In the genomic region with DNA sequence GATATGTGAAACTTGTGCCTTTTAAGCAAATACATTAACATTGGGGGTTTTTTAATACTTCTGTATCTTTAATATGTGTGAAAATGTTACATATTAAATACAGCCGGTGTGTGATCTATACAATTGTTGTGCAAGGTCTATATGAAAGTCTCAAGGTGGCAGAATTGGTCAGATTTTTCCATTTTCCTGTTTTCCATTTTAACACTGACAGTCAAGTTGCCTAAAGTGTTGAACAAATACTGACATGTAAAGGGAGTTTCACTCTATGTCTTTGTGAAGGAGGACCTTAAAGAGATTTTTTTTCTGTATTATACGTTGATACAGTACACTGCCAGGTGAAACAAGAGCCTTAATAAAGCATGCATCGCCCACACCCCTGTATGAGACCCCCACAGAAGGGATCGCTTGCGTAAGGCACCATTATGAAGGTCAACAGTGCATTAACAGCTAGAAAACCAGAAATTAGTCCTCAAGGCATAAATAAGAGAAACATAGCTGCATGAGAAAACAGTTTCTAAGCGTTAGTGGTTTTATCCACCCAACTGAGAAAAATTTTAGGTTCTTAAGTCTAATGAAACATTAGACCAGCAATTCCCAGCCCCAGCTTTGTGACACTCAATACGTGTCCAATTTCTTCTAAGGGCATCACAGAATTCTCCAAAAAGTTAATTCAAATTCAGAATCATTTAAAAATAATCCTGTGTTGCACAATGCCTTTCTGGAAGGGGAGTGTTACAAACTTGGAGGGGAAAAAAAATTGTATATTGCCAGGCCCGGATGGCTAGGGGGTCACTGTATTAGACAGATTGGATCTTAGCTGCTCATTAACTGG, we compare ENCODE assay signal across 10 cellular contexts. TPM values are rescaled to one million over a fixed set of nuclear protein-coding genes. Genes with fewer than 3 reads are reported as not detected.
DNase-seq lines count a peak whose midpoint lies in the region; ATAC-seq, FAIRE-seq and TF ChIP-seq lines count a peak whose summit lies in the region.
"Had no signal": no experiment of that assay in that cellular context is flagged by ENCODE, and none has a peak within 500 bp of the region (broad histone marks: within the 10 kb centered on the region; RNA-seq: fewer than 3 reads in every experiment).

No MANE protein-coding gene starts in this region.

- POLR2A ChIA-PET in K562 (lab: Yijun Ruan, JAX) = interaction anchor here (0.6 to 7.1 kb wide), 8 partner anchors 7 to 609 kb away, joined by 3 to 69 read pairs (median 4); partner anchors contain the start of gene KLF6

- no peaks in the 10 kb centered on the region for H3K9me3 Mint-ChIP-seq in activated CD4-positive, alpha-beta T cell treated with anti-CD3 and anti-CD28 coated beads, Interleukin-2, amount 10 ng/mL, durations not matched to agents 24 days and 14 days

- H3K9me1 ChIP-seq in K562 (ENCODE audit: control insufficient read depth, insufficient read depth, low read length) = peaks cover 20% of the 10 kb centered on the region

- no peaks in the 10 kb centered on the region for H3K27me3 Mint-ChIP-seq in activated CD4-positive, alpha-beta T cell treated with anti-CD3 and anti-CD28 coated beads, Interleukin-2, amount 10 ng/mL, durations not matched to agents 24 days and 14 days

- H3K4me1 ChIP-seq in K562 (replicated peaks in 1 of 2; ENCODE audit: control insufficient read depth in 2 of 2, insufficient read depth in 2 of 2, low read length in 2 of 2) (peaks cover 18 to 24% of the 10 kb centered on the region in 2 experiments; a peak in 4 of 5 replicates), suprapubic skin (peaks cover 70% of the 10 kb centered on the region)

- no peaks in the 10 kb centered on the region for H3K9me3 ChIP-seq in K562 (replicated peaks; ENCODE audit: control insufficient read depth, insufficient read depth, low read depth, low read length)
- H3K9me3 ChIP-seq in suprapubic skin = no peaks in the 10 kb centered on the region

- intact Hi-C loops in activated CD4-positive, alpha-beta T cell treated with anti-CD3 and anti-CD28 coated beads, Interleukin-2, amount 10 ng/mL, durations not matched to agents 24 days and 14 days (cut with micrococcal nuclease) = loop anchor here (1.0 to 5.0 kb wide), 5 partner anchors 21 to 541 kb away; no protein-coding TSS in a partner anchor
- intact Hi-C loops in K562 (cut with micrococcal nuclease) = no loop called here

- ATAC-seq in K562 (no peak), left lobe of liver (no peak), HG03354 (IDR thresholded peaks at IDR 0.05; ENCODE audit: poor library complexity, severe bottlenecking, unreplicated experiment) (no peak), HG03432 (IDR thresholded peaks at IDR 0.05; ENCODE audit: unreplicated experiment) (no peak), HG02885 (IDR thresholded peaks at IDR 0.05; ENCODE audit: poor library complexity, unreplicated experiment) (no peak)
- ATAC-seq: sciatic nerve had no signal

- 87% methylated on average over 8 of the region's 8 CpGs for WGBS in K562 (ENCODE audit: insufficient coverage, low coverage, missing lambda C conversion rate)
- WGBS in suprapubic skin = 39% methylated on average over 8 of the region's 8 CpGs

- peaks cover 66% of the 10 kb centered on the region for H3K4me1 Mint-ChIP-seq in activated CD4-positive, alpha-beta T cell treated with anti-CD3 and anti-CD28 coated beads, Interleukin-2, amount 10 ng/mL, durations not matched to agents 24 days and 14 days

- no TSS peak for BruUV-seq in K562 (replicated peaks; lab: Mats Ljungman, UMichigan)

- H3K9ac ChIP-seq in K562 (ENCODE audit: insufficient read depth in 1 of 2, low read depth in 2 of 2, low read length in 2 of 2) = no peak overlapping the region

- H4K20me1 ChIP-seq in K562 (replicated peaks; ENCODE audit: control insufficient read depth, insufficient read depth, low read length) = peaks cover 37% of the 10 kb centered on the region

- no peak overlapping the region for H2AFZ ChIP-seq in K562 (ENCODE audit: low read depth, low read length)

- H3K4me2 ChIP-seq in K562 (ENCODE audit: insufficient read depth, low read length) = no peak overlapping the region

- H3K36me3 ChIP-seq in K562 (ENCODE audit: control insufficient read depth, insufficient read depth, low read length) (peaks cover 65% of the 10 kb centered on the region), suprapubic skin (peaks cover 54% of the 10 kb centered on the region)

- no peak; a peak in 1 of 6 replicates for TF ChIP-seq CTCF in K562 (IDR thresholded peaks at IDR 0.05 in 2 of 3, conservative IDR thresholded peaks at IDR 0.05 in 1 of 3; ENCODE audit: insufficient read depth in 2 of 3, low read depth in 1 of 3, low read length in 3 of 3)
- no peak for TF ChIP-seq CTCF in suprapubic skin (IDR thresholded peaks at IDR 0.05)

- TF ChIP-seq RAD21 in K562 (CRISPR knock-in tag; conservative IDR thresholded peaks at IDR 0.05 in 1 of 2, IDR thresholded peaks at IDR 0.05 in 1 of 2) = no peak

- H3K36me3 Mint-ChIP-seq in activated CD4-positive, alpha-beta T cell treated with anti-CD3 and anti-CD28 coated beads, Interleukin-2, amount 10 ng/mL, durations not matched to agents 24 days and 14 days (ENCODE audit: low read depth) = peaks cover 91% of the 10 kb centered on the region

- H3K27me3 ChIP-seq in K562 (ENCODE audit: control insufficient read depth in 2 of 2, insufficient read depth in 2 of 2, low read length in 2 of 2) (no peaks in the 10 kb centered on the region), suprapubic skin (no peaks in the 10 kb centered on the region)

- H3K4me3 Mint-ChIP-seq in activated CD4-positive, alpha-beta T cell treated with anti-CD3 and anti-CD28 coated beads, Interleukin-2, amount 10 ng/mL, durations not matched to agents 24 days and 14 days = peak overlapping the region; percentile 91

- DNase-seq in activated CD4-positive, alpha-beta T cell treated with anti-CD3 and anti-CD28 coated beads, Interleukin-2, amount 10 ng/mL, durations not matched to agents 24 days and 14 days = no peak
- no peak for DNase-seq in activated CD4-positive, alpha-beta T cell treated with anti-CD3 and anti-CD28 coated beads, Interleukin-2, amount 50 U/mL, for 1 hour
- DNase-seq in K562 (ENCODE audit: extremely low read depth in 1 of 4, low spot score in 3 of 4) (no peak), left lobe of liver (ENCODE audit: low spot score) (peak; percentile 7), suprapubic skin (ENCODE audit: low spot score in 2 of 2) (no peak)
- DNase-seq: cerebellar nuclear complex had no signal

- TF ChIP-seq POLR2A in K562 (conservative IDR thresholded peaks at IDR 0.05) (no peak), suprapubic skin (IDR thresholded peaks at IDR 0.05) (no peak)

- in situ Hi-C loops in K562 (cut with MboI) = no loop called here

- TF ChIP-seq EP300 in K562 (IDR thresholded peaks at IDR 0.05; ENCODE audit: low read length) (no peak), suprapubic skin (IDR thresholded peaks at IDR 0.05) (no peak)

- no peak overlapping the region for H3K27ac ChIP-seq in K562 (ENCODE audit: extremely low read depth, low read depth, low read length)
- peak overlapping the region; percentile 100 for H3K27ac ChIP-seq in suprapubic skin

- H3K4me3 ChIP-seq in K562 (no peak overlapping the region), suprapubic skin (peak overlapping the region; percentile 96)

- H3K27ac Mint-ChIP-seq in activated CD4-positive, alpha-beta T cell treated with anti-CD3 and anti-CD28 coated beads, Interleukin-2, amount 10 ng/mL, durations not matched to agents 24 days and 14 days = peak overlapping the region; percentile 99

- CTCF ChIA-PET in K562 (lab: Yijun Ruan, JAX; ENCODE audit: low intra/inter-chr PET ratio) = no interaction called here

- H3K79me2 ChIP-seq in K562 (ENCODE audit: control insufficient read depth, insufficient read depth, low read length) = peaks cover 34% of the 10 kb centered on the region

- FAIRE-seq in K562 (lab: Jason Lieb, UNC) = no peak

TF ChIP-seq in K562, 482 proteins besides CTCF, POLR2A, EP300 and RAD21:
- TF ChIP-seq CEBPG (CRISPR knock-in tag; IDR thresholded peaks at IDR 0.05) (no peak), CEBPG (tag; conservative IDR thresholded peaks at IDR 0.05 in 1 of 2, IDR thresholded peaks at IDR 0.05 in 1 of 2) (peak; percentile 8 to 28; a peak in 2 of 4 replicates), ATF1 (CRISPR knock-in tag; IDR thresholded peaks at IDR 0.05) (no peak), ATF1 (tag; IDR thresholded peaks at IDR 0.05) (no peak), ZNF41 (CRISPR knock-in tag; conservative IDR thresholded peaks at IDR 0.05) (no peak), RBFOX2 (IDR thresholded peaks at IDR 0.05; ENCODE audit: low read depth, low read length) (peak; percentile 40), POLR2G (IDR thresholded peaks at IDR 0.05; ENCODE audit: low read depth, low read length) (0 out of 2 replicates have a peak, but pooled peaks have one; percentile 2)

RNA-seq across cellular contexts. Expression of gene KLF6, which starts 6.9 kb away (rescaled TPM):
- total RNA-seq in activated CD4-positive, alpha-beta T cell treated with anti-CD3 and anti-CD28 coated beads, Interleukin-2, amount 10 ng/mL, durations not matched to agents 24 days and 14 days = 116 and 127 TPM in 2 replicates
- 54.5 and 86.4 TPM in 2 replicates for total RNA-seq in K562 (2011; cell fraction: chromatin; rRNA removed; ENCODE audit: low replicate concordance)
- total RNA-seq in K562 (2011; cell fraction: nucleolus; rRNA removed) = 136 and 139 TPM in 2 replicates
- total RNA-seq in K562 (2011; cell fraction: nucleoplasm; rRNA removed) = 92.4 and 113 TPM in 2 replicates
- total RNA-seq in K562 (2014; rRNA removed) = 6.9 and 10.3 TPM in 2 replicates
- 7.4 and 8.0 TPM in 2 replicates for total RNA-seq in K562 (2014; rRNA removed; fragmentation: Illumina TruSeq; extraction: Trizol)
- total RNA-seq in K562 (2015; rRNA removed; fragmentation: Illumina TruSeq; extraction: Trizol) = 4.5 TPM in 2 replicates
- 23.9 and 25.2 TPM in 2 replicates for total RNA-seq in K562 (2021)
- 11.7 and 19.1 TPM in 2 replicates for polyA plus RNA-seq in K562 (2011; rRNA removed)
- 6.6 and 12.0 TPM in 2 replicates for polyA plus RNA-seq in K562 (2011; cell fraction: cytosol; rRNA removed)
- 52.6 and 53.4 TPM in 2 replicates for polyA plus RNA-seq in K562 (2011; cell fraction: nucleus; rRNA removed)
- polyA plus RNA-seq in K562 (2012) = 14.7 and 29.2 TPM in 2 replicates
- polyA plus RNA-seq in K562 (2014; fragmentation: Illumina TruSeq; extraction: Trizol) = 11.1 and 12.6 TPM in 2 replicates
- polyA plus RNA-seq in K562 (2014; fragmentation: Nextera tagmentation; extraction: Ambion mirVana) = 1 to 10 TPM; 3.2 to 3.7 TPM
- 8.6 and 10.2 TPM in 2 replicates for polyA plus RNA-seq in K562 (2014; rRNA removed)
- 33.0 and 43.0 TPM in 2 replicates for polyA minus RNA-seq in K562 (2011; rRNA and poly(A)+ RNA removed)
- polyA minus RNA-seq in K562 (2011; cell fraction: cytosol; rRNA and poly(A)+ RNA removed) = 10.3 and 16.2 TPM in 2 replicates
- 87.2 and 133 TPM in 2 replicates for polyA minus RNA-seq in K562 (2011; cell fraction: nucleus; rRNA and poly(A)+ RNA removed)
- 27.3 TPM for total RNA-seq in left lobe of liver
- total RNA-seq in suprapubic skin = 100 to 1,000 TPM; 242 to 484 (median 276) TPM
